Comparison of ENCODE assay signal across 1 cellular context in genomic region chr1:235067396-235068154, GRCh38.
TF ChIP-seq lines count a peak whose summit lies in the region.

No MANE protein-coding gene starts in this region.

TF ChIP-seq in HepG2, 621 proteins besides CTCF, POLR2A, EP300 and RAD21 (continued from another document and continues in another):
- no peak for TF ChIP-seq E2F5 (CRISPR knock-in tag; conservative IDR thresholded peaks at IDR 0.05)
- no peak for TF ChIP-seq ZBTB7A (CRISPR knock-in tag; IDR thresholded peaks at IDR 0.05)
- no peak for TF ChIP-seq SRSF9 (IDR thresholded peaks at IDR 0.05; ENCODE audit: borderline replicate concordance, insufficient read depth, low read depth, low read length, poor library complexity, severe bottlenecking)
- TF ChIP-seq ZNF382 (CRISPR knock-in tag; IDR thresholded peaks at IDR 0.05; ENCODE audit: borderline replicate concordance) = no peak
- TF ChIP-seq TRAFD1 (CRISPR knock-in tag; IDR thresholded peaks at IDR 0.05; ENCODE audit: borderline replicate concordance) = no peak
- no peak for TF ChIP-seq ZNF598 (CRISPR knock-in tag; IDR thresholded peaks at IDR 0.05; ENCODE audit: borderline replicate concordance)
- peak; percentile 64; the same call in 1 of the 2 replicates for TF ChIP-seq ZNF761 (CRISPR knock-in tag; conservative IDR thresholded peaks at IDR 0.05)
- no peak for TF ChIP-seq ZNF749 (CRISPR knock-in tag; IDR thresholded peaks at IDR 0.05; ENCODE audit: borderline replicate concordance)
- TF ChIP-seq MEIS1 (CRISPR knock-in tag; IDR thresholded peaks at IDR 0.05; ENCODE audit: borderline replicate concordance) = 0 out of 2 replicates have a peak, but pooled peaks have one; percentile 38
- no peak for TF ChIP-seq ZNF772 (CRISPR knock-in tag; IDR thresholded peaks at IDR 0.05)
- TF ChIP-seq PAWR (CRISPR knock-in tag; IDR thresholded peaks at IDR 0.05; ENCODE audit: borderline replicate concordance) = no peak
- TF ChIP-seq SPEN (CRISPR knock-in tag; IDR thresholded peaks at IDR 0.05; ENCODE audit: low read depth) = no peak
- TF ChIP-seq ZNF547 (CRISPR knock-in tag; IDR thresholded peaks at IDR 0.05) = no peak
- no peak for TF ChIP-seq XBP1 (CRISPR knock-in tag; IDR thresholded peaks at IDR 0.05)
- 0 out of 2 replicates have a peak, but pooled peaks have one; percentile 9 for TF ChIP-seq NFKB2 (CRISPR knock-in tag; IDR thresholded peaks at IDR 0.05; ENCODE audit: borderline replicate concordance)
- TF ChIP-seq POLR2G (IDR thresholded peaks at IDR 0.05; ENCODE audit: low read depth, low read length) = peak; percentile 22
- TF ChIP-seq FOXK2 (IDR thresholded peaks at IDR 0.05) = no peak
- 0 out of 2 replicates have a peak, but pooled peaks have one; percentile 39 for TF ChIP-seq ZNF572 (CRISPR knock-in tag; IDR thresholded peaks at IDR 0.05)
- TF ChIP-seq ZHX2 (IDR thresholded peaks at IDR 0.05; ENCODE audit: low read depth) = no peak
- TF ChIP-seq ZHX2 (CRISPR knock-in tag; IDR thresholded peaks at IDR 0.05; ENCODE audit: borderline replicate concordance) = no peak
- TF ChIP-seq STAG1 (CRISPR knock-in tag; IDR thresholded peaks at IDR 0.05) = peak; percentile 11; the same call in 1 of the 2 replicates
- TF ChIP-seq ZNF891 (CRISPR knock-in tag; IDR thresholded peaks at IDR 0.05) = 0 out of 2 replicates have a peak, but pooled peaks have one; percentile 23
- no peak for TF ChIP-seq XRCC5 (optimal IDR thresholded peaks at IDR 0.05; ENCODE audit: low read length)
- TF ChIP-seq MAFK (conservative IDR thresholded peaks at IDR 0.05 in 1 of 2, IDR thresholded peaks at IDR 0.05 in 1 of 2; ENCODE audit: low read length in 2 of 2) = no peak
- no peak for TF ChIP-seq MAF1 (CRISPR knock-in tag; IDR thresholded peaks at IDR 0.05; ENCODE audit: borderline replicate concordance)
- TF ChIP-seq ZNF589 (CRISPR knock-in tag; conservative IDR thresholded peaks at IDR 0.05) = no peak
- TF ChIP-seq ZNF883 (CRISPR knock-in tag; IDR thresholded peaks at IDR 0.05; ENCODE audit: not compliant biosample characterization) = peak; percentile 33
- TF ChIP-seq PHF8 (CRISPR knock-in tag; IDR thresholded peaks at IDR 0.05) = no peak
- 0 out of 2 replicates have a peak, but pooled peaks have one; percentile 22 for TF ChIP-seq HNF4A (CRISPR knock-in tag; IDR thresholded peaks at IDR 0.05)
- TF ChIP-seq ARNT (IDR thresholded peaks at IDR 0.05) = no peak
- TF ChIP-seq CBFB (CRISPR knock-in tag; IDR thresholded peaks at IDR 0.05) = no peak
- peak; percentile 49; the same call in 1 of the 2 replicates for TF ChIP-seq MED1 (CRISPR knock-in tag; IDR thresholded peaks at IDR 0.05)
- TF ChIP-seq CREB1 (IDR thresholded peaks at IDR 0.05) = peak; percentile 26; the same call in 1 of the 2 replicates
- TF ChIP-seq CREB1 (CRISPR knock-in tag; IDR thresholded peaks at IDR 0.05) = no peak
- no peak for TF ChIP-seq ZBTB34 (CRISPR knock-in tag; IDR thresholded peaks at IDR 0.05)
- no peak for TF ChIP-seq ATF6 (CRISPR knock-in tag; conservative IDR thresholded peaks at IDR 0.05)
- no peak for TF ChIP-seq KLF9 (CRISPR knock-in tag; IDR thresholded peaks at IDR 0.05; ENCODE audit: low read depth)
- no peak for TF ChIP-seq ZNF180 (CRISPR knock-in tag; IDR thresholded peaks at IDR 0.05; ENCODE audit: borderline replicate concordance, low read depth)
- TF ChIP-seq ZNF597 (CRISPR knock-in tag; IDR thresholded peaks at IDR 0.05) = no peak
- no peak for TF ChIP-seq ZSCAN25 (CRISPR knock-in tag; IDR thresholded peaks at IDR 0.05)
- TF ChIP-seq HNRNPL (IDR thresholded peaks at IDR 0.05; ENCODE audit: low read depth, low read length) = peak; percentile 21; the same call in 1 of the 2 replicates
- no peak for TF ChIP-seq ZNF513 (CRISPR knock-in tag; conservative IDR thresholded peaks at IDR 0.05)
- TF ChIP-seq GATAD1 (CRISPR knock-in tag; IDR thresholded peaks at IDR 0.05) = 0 out of 2 replicates have a peak, but pooled peaks have one; percentile 37
- no peak for TF ChIP-seq ZNF558 (CRISPR knock-in tag; IDR thresholded peaks at IDR 0.05; ENCODE audit: borderline replicate concordance)
- no peak for TF ChIP-seq ZNF256 (CRISPR knock-in tag; conservative IDR thresholded peaks at IDR 0.05)
- no peak for TF ChIP-seq ZGPAT (CRISPR knock-in tag; IDR thresholded peaks at IDR 0.05)
- TF ChIP-seq TFDP1 (CRISPR knock-in tag; IDR thresholded peaks at IDR 0.05; ENCODE audit: borderline replicate concordance) = no peak
- TF ChIP-seq NR1H2 (CRISPR knock-in tag; IDR thresholded peaks at IDR 0.05; ENCODE audit: borderline replicate concordance, low read depth) = no peak
